In genomic region chr14:56219666-56220413, GRCh38 we compare ENCODE assay signal across 23 cellular contexts.
A peak's percentile ranks its signal among the peaks of the same experiment; 100 is the strongest.
DNase-seq lines count a peak whose midpoint lies in the region; ATAC-seq, FAIRE-seq and TF ChIP-seq lines count a peak whose summit lies in the region.
"Had no signal": no experiment of that assay in that cellular context is flagged by ENCODE, and none has a peak within 500 bp of the region (broad histone marks: within the 10 kb centered on the region; RNA-seq: fewer than 3 reads in every experiment).

No MANE protein-coding gene starts in this region.

- H3K27ac ChIP-seq in K562 (ENCODE audit: extremely low read depth, low read depth, low read length), result peak overlapping the region; percentile 82
- no peak overlapping the region for H3K27ac ChIP-seq in left lung
- H3K27ac ChIP-seq: hepatocyte, sigmoid colon had no signal

- no peaks in the 10 kb centered on the region for H3K9me2 ChIP-seq in Loucy (replicated peaks; ENCODE audit: low read depth, low read length)

- H3K4me1 ChIP-seq in BE2C (peaks cover 24% of the 10 kb centered on the region), Loucy (ENCODE audit: insufficient read depth, low read length, poor library complexity, severe bottlenecking) (peaks cover 95% of the 10 kb centered on the region), K562 (replicated peaks in 1 of 2; ENCODE audit: control insufficient read depth in 2 of 2, insufficient read depth in 2 of 2, low read length in 2 of 2) (peaks cover 11 to 47% of the 10 kb centered on the region in 2 experiments; a peak in 4 of 5 replicates), left lung (peaks cover 12 to 31% of the 10 kb centered on the region in 2 donors)

- CTCF ChIA-PET in K562 (lab: Yijun Ruan, JAX; ENCODE audit: low intra/inter-chr PET ratio), result no interaction called here

- TF ChIP-seq EP300 in K562 (IDR thresholded peaks at IDR 0.05; ENCODE audit: low read length), result peak; percentile 92

- peak; percentile 87 for FAIRE-seq in K562 (lab: Jason Lieb, UNC)
- FAIRE-seq: endometrium, urothelium cell line had no signal

- intact Hi-C loops in K562 (cut with micrococcal nuclease), result loop anchor here (10.0 kb wide), 2 partner anchors 105 to 115 kb away; partner anchors contain the start of gene PELI2
- intact Hi-C loops in left lung (cut with DNase I), result no loop called here

- 3% methylated on average over 6 of the region's 7 CpGs for WGBS in K562 (ENCODE audit: insufficient coverage, low coverage, missing lambda C conversion rate)

- H3K9me3 ChIP-seq in BE2C, result no peaks in the 10 kb centered on the region
- H3K9me3 ChIP-seq in Loucy (ENCODE audit: insufficient read depth, low read depth, low read length), result no peaks in the 10 kb centered on the region
- H3K9me3 ChIP-seq in K562 (replicated peaks; ENCODE audit: control insufficient read depth, insufficient read depth, low read depth, low read length), result no peaks in the 10 kb centered on the region
- no peaks in the 10 kb centered on the region for H3K9me3 ChIP-seq in left lung
- H3K9me3 ChIP-seq: ovary, sigmoid colon had no signal

- H3K4me2 ChIP-seq in Loucy (ENCODE audit: low read depth, low read length, poor library complexity, severe bottlenecking) (no peak overlapping the region), K562 (ENCODE audit: insufficient read depth, low read length) (peak overlapping the region; percentile 29)
- H3K4me2 ChIP-seq: hepatocyte had no signal

- DNase-seq in BE2C (peak; percentile 60), K562 (ENCODE audit: extremely low read depth in 1 of 4, low spot score in 3 of 4) (peak; percentile 42 to 89 (median 62)), left lung (no peak), NCI-H510A (lab: John Stamatoyannopoulos, UW) (no peak)
- DNase-seq: activated CD4-positive, alpha-beta T cell treated with anti-CD3 and anti-CD28 coated beads, Interleukin-2, amount 10 ng/mL, durations not matched to agents 7 days and 5 days; CD4-positive, alpha-beta T cell; cortex of kidney; DMS79 treated with DMSO at 0.1 percent for 48 hours; H7; naive thymus-derived CD8-positive, alpha-beta T cell; NCI-H1417; NCI-H2107; NCI-H524 treated with DMSO at 0.1 percent for 48 hours; ovary; sigmoid colon; T-cell had no signal

- H2AFZ ChIP-seq in Loucy (ENCODE audit: low read length), result no peak overlapping the region
- H2AFZ ChIP-seq in K562 (ENCODE audit: low read depth, low read length), result peak overlapping the region; percentile 70
- H2AFZ ChIP-seq: hepatocyte had no signal

- POLR2A ChIA-PET in K562 (lab: Yijun Ruan, JAX), result interaction anchor here (0.8 to 1.6 kb wide), 4 partner anchors 11 to 28 kb away, joined by 3 to 6 read pairs (median 4); no protein-coding TSS in a partner anchor

- ATAC-seq in K562, result peak; percentile 92
- ATAC-seq in left lung, result peak; percentile 10
- ATAC-seq in GM18520 (IDR thresholded peaks at IDR 0.05; ENCODE audit: unreplicated experiment), result no peak
- no peak for ATAC-seq in GM18868 (IDR thresholded peaks at IDR 0.05; ENCODE audit: unreplicated experiment)
- ATAC-seq in GM19395 (IDR thresholded peaks at IDR 0.05; ENCODE audit: unreplicated experiment), result no peak
- ATAC-seq: naive thymus-derived CD8-positive, alpha-beta T cell; T-cell had no signal

- H3K27me3 ChIP-seq in BE2C (no peaks in the 10 kb centered on the region), Loucy (ENCODE audit: insufficient read depth, low read length, poor library complexity, severe bottlenecking) (no peaks in the 10 kb centered on the region), K562 (ENCODE audit: control insufficient read depth in 2 of 2, insufficient read depth in 2 of 2, low read length in 2 of 2) (no peaks in the 10 kb centered on the region), left lung (no peaks in the 10 kb centered on the region)
- H3K27me3 ChIP-seq: hepatocyte, ovary, sigmoid colon had no signal

- H4K20me1 ChIP-seq in Loucy (ENCODE audit: insufficient read depth, low read length, poor library complexity, severe bottlenecking) (peaks cover 100% of the 10 kb centered on the region), K562 (replicated peaks; ENCODE audit: control insufficient read depth, insufficient read depth, low read length) (no peaks in the 10 kb centered on the region)

- in situ Hi-C loops in K562 (cut with MboI), result no loop called here

- H3K79me2 ChIP-seq in Loucy (ENCODE audit: insufficient read depth, low read length) (peaks cover 100% of the 10 kb centered on the region), K562 (ENCODE audit: control insufficient read depth, insufficient read depth, low read length) (no peaks in the 10 kb centered on the region)
- H3K79me2 ChIP-seq: hepatocyte had no signal

- BruUV-seq in K562 (replicated peaks; lab: Mats Ljungman, UMichigan), result no TSS peak

- no peaks in the 10 kb centered on the region for H3K36me3 ChIP-seq in BE2C
- H3K36me3 ChIP-seq in Loucy (ENCODE audit: insufficient read depth, low read length), result peaks cover 37% of the 10 kb centered on the region; the same call in 1 of the 2 replicates
- no peaks in the 10 kb centered on the region for H3K36me3 ChIP-seq in K562 (ENCODE audit: control insufficient read depth, insufficient read depth, low read length)
- no peaks in the 10 kb centered on the region for H3K36me3 ChIP-seq in left lung
- H3K36me3 ChIP-seq: ovary, sigmoid colon had no signal

- no peaks in the 10 kb centered on the region for H3K9me1 ChIP-seq in K562 (ENCODE audit: control insufficient read depth, insufficient read depth, low read length)

- TF ChIP-seq RAD21 in K562 (CRISPR knock-in tag; conservative IDR thresholded peaks at IDR 0.05 in 1 of 2, IDR thresholded peaks at IDR 0.05 in 1 of 2), result peak; percentile 10 to 19; a peak in 1 of 4 replicates

- H3K4me3 ChIP-seq in BE2C (ENCODE audit: low read depth, low read length), result no peak overlapping the region
- no peak overlapping the region for H3K4me3 ChIP-seq in Loucy (ENCODE audit: low read length, poor library complexity, severe bottlenecking)
- no peak overlapping the region for H3K4me3 ChIP-seq in K562
- H3K4me3 ChIP-seq in left lung, result no peak overlapping the region
- H3K4me3 ChIP-seq: hepatocyte, ovary, sigmoid colon had no signal

- H3F3A ChIP-seq in Loucy (ENCODE audit: low read depth), result no peaks in the 10 kb centered on the region

- no peak for TF ChIP-seq CTCF in BE2C (IDR thresholded peaks at IDR 0.05; ENCODE audit: low read depth, low read length)
- TF ChIP-seq CTCF in Loucy (conservative IDR thresholded peaks at IDR 0.05; ENCODE audit: low read length), result no peak
- no peak for TF ChIP-seq CTCF in K562 (IDR thresholded peaks at IDR 0.05 in 2 of 3, conservative IDR thresholded peaks at IDR 0.05 in 1 of 3; ENCODE audit: insufficient read depth in 2 of 3, low read depth in 1 of 3, low read length in 3 of 3)
- TF ChIP-seq CTCF in left lung (IDR thresholded peaks at IDR 0.05), result no peak

- H3K9ac ChIP-seq in Loucy (ENCODE audit: low read depth, low read length, poor library complexity, severe bottlenecking) (peak overlapping the region; percentile 4), K562 (ENCODE audit: insufficient read depth in 1 of 2, low read depth in 2 of 2, low read length in 2 of 2) (peak overlapping the region in 1 of 2 experiments; percentile 53; a peak in 2 of 4 replicates)

- no peak for TF ChIP-seq POLR2A in K562 (conservative IDR thresholded peaks at IDR 0.05)

TF ChIP-seq in K562, 482 proteins besides CTCF, POLR2A, EP300 and RAD21 (continues in another document):
- TF ChIP-seq ETV1 (tag; conservative IDR thresholded peaks at IDR 0.05; ENCODE audit: low read depth), result peak; percentile 61
- 0 out of 2 replicates have a peak, but pooled peaks have one; percentile 27 for TF ChIP-seq ZNF134 (CRISPR knock-in tag; conservative IDR thresholded peaks at IDR 0.05)
- peak; percentile 90 for TF ChIP-seq TCF3 (CRISPR knock-in tag; IDR thresholded peaks at IDR 0.05)
- no peak; the same call in 1 of the 2 replicates for TF ChIP-seq CREB1 (IDR thresholded peaks at IDR 0.05)
- no peak for TF ChIP-seq CREB1 (CRISPR knock-in tag; IDR thresholded peaks at IDR 0.05)
- no peak for TF ChIP-seq TRIM28 (IDR thresholded peaks at IDR 0.05)
- 0 out of 2 replicates have a peak, but pooled peaks have one; percentile 2 for TF ChIP-seq TEAD2 (tag; IDR thresholded peaks at IDR 0.05)
- peak; percentile 58; the same call in 1 of the 2 replicates for TF ChIP-seq SMAD4 (CRISPR knock-in tag; conservative IDR thresholded peaks at IDR 0.05)
- TF ChIP-seq BHLHE40 (IDR thresholded peaks at IDR 0.05; ENCODE audit: low read length), result peak; percentile 75
- 0 out of 2 replicates have a peak, but pooled peaks have one; percentile 26 for TF ChIP-seq ADNP (tag; IDR thresholded peaks at IDR 0.05)
- 0 out of 2 replicates have a peak, but pooled peaks have one; percentile 39 for TF ChIP-seq ZNF644 (tag; IDR thresholded peaks at IDR 0.05; ENCODE audit: low read depth)
- TF ChIP-seq FOXA3 (CRISPR knock-in tag; conservative IDR thresholded peaks at IDR 0.05 in 1 of 2, IDR thresholded peaks at IDR 0.05 in 1 of 2), result peak in 1 of 2 experiments; percentile 50; a peak in 1 of 4 replicates
- no peak for TF ChIP-seq ZNF511 (CRISPR knock-in tag; IDR thresholded peaks at IDR 0.05)
- TF ChIP-seq NCOR1 (IDR thresholded peaks at IDR 0.05), result peak; percentile 88
- peak; percentile 88; the same call in 1 of the 2 replicates for TF ChIP-seq SMARCE1 (IDR thresholded peaks at IDR 0.05)
- TF ChIP-seq MYNN (IDR thresholded peaks at IDR 0.05), result peak; percentile 68
- no peak for TF ChIP-seq MYNN (CRISPR knock-in tag; IDR thresholded peaks at IDR 0.05)
- peak; percentile 58 for TF ChIP-seq BCOR (IDR thresholded peaks at IDR 0.05)
- TF ChIP-seq PRMT5 (CRISPR knock-in tag; IDR thresholded peaks at IDR 0.05), result no peak
- TF ChIP-seq MAFK (IDR thresholded peaks at IDR 0.05; ENCODE audit: low read length), result peak; percentile 90
- no peak for TF ChIP-seq SETDB1 (IDR thresholded peaks at IDR 0.05; ENCODE audit: low read length)
- TF ChIP-seq KAT8 (IDR thresholded peaks at IDR 0.05; ENCODE audit: low read depth), result no peak

Comparison
In these comparisons a context has a peak if more than half of its experiments do, and no peak if none do; other contexts are left out.
1. DNase-seq: peak in BE2C (single experiment) and K562 (4 of 4); none in left lung (0 of 2) and NCI-H510A (single experiment).
2. ATAC-seq: peak in K562 (single experiment) and left lung (single experiment); none in GM18520 (single experiment), GM18868 (single experiment) and GM19395 (single experiment).